10 cellular contexts compared by ENCODE assay signal in the genomic region with DNA sequence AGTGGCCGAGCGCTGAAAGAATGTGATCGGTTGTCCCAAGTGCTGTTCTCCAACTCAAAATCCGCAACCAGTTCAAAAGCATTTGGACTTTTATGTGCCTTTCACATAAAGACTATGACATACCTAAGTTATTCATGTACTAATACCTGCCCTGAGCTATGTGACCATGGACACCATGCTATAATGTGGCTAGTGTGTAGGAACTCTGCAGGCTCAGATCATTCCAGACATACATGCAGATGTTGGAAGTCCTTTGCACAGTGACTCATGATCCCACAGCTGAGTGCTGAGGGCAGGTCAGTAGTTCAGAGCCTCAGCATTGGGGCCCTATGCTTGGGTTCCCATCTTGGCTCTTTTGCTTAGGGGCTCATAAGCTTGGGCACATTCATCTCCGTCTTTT.
"Had no signal": no experiment of that assay in that cellular context is flagged by ENCODE, and none has a peak within 500 bp of the region (broad histone marks: within the 10 kb centered on the region; RNA-seq: fewer than 3 reads in every experiment).

No MANE protein-coding gene starts in this region.

- H3K9me3 ChIP-seq: HAP-1 had no signal

- H3K27ac Mint-ChIP-seq: HFFc6, IgD-negative memory B cell had no signal

- H3K36me3 ChIP-seq: HAP-1 had no signal

- H3K4me3 Mint-ChIP-seq: HFFc6, IgD-negative memory B cell had no signal

- H3K4me1 Mint-ChIP-seq: IgD-negative memory B cell had no signal

- ATAC-seq: HCT116 had no signal

- H3K9ac ChIP-seq: GM23248 had no signal

- H3K27me3 Mint-ChIP-seq: IgD-negative memory B cell had no signal

- H3K27ac ChIP-seq: GM23248, HL-60 had no signal

- FAIRE-seq: HTR-8/SVneo had no signal

- H3K9me3 Mint-ChIP-seq: HFFc6 had no signal

- H3K4me3 ChIP-seq: GM23248, HAP-1 had no signal

- DNase-seq: GM23248, GOT3, H7, HFFc6, KBM-7 had no signal
